In genomic region chr7:50826371-50827172, GRCh38 we compare ENCODE assay signal across 8 cellular contexts. TPM values are rescaled to one million over a fixed set of nuclear protein-coding genes. Genes with fewer than 3 reads are reported as not detected.
DNase-seq lines count a peak whose midpoint lies in the region; ATAC-seq and TF ChIP-seq lines count a peak whose summit lies in the region.

No MANE protein-coding gene starts in this region.

- peak; percentile 8; the same call in 1 of the 2 replicates for TF ChIP-seq CTCF in AG04450 (IDR thresholded peaks at IDR 0.05; ENCODE audit: low read depth, low read length)

- H2AFZ ChIP-seq in Karpas-422 (ENCODE audit: low read length), result no peak overlapping the region

- DNase-seq in AG04450 (ENCODE audit: low read depth, low spot score) (no peak), KBM-7 (peak; percentile 5), kidney glomerular epithelial cell (lab: John Stamatoyannopoulos, UW) (peak; percentile 93), Karpas-422 (no peak)
- peak; percentile 68 to 69 for DNase-seq in activated T-cell treated with anti-CD3 and anti-CD28 coated beads, Interleukin-2, amount 50 U/mL, for 48 hours

- H3K9ac ChIP-seq in Karpas-422 (ENCODE audit: low read length), result no peak overlapping the region

- peaks cover 10% of the 10 kb centered on the region for H3K27me3 ChIP-seq in AG04450 (ENCODE audit: control insufficient read depth, insufficient read depth, low read length)
- H3K27me3 ChIP-seq in Karpas-422 (ENCODE audit: low read length), result no peaks in the 10 kb centered on the region

- no peak overlapping the region for H3K4me2 ChIP-seq in Karpas-422 (ENCODE audit: low read depth, low read length, poor library complexity, severe bottlenecking)

- POLR2A ChIA-PET in AG04450 (lab: Yijun Ruan, JAX), result no interaction called here

- H3K9me3 ChIP-seq in AG04450 (ENCODE audit: control insufficient read depth, insufficient read depth, low read length) (no peaks in the 10 kb centered on the region), Karpas-422 (ENCODE audit: low read length) (no peaks in the 10 kb centered on the region)

- no peaks in the 10 kb centered on the region for H4K20me1 ChIP-seq in Karpas-422 (ENCODE audit: insufficient read depth, low read depth, low read length)

- no peak overlapping the region for H3K27ac ChIP-seq in AG04450 (ENCODE audit: low read depth, low read length)
- H3K27ac ChIP-seq in Karpas-422 (ENCODE audit: low read length), result no peak overlapping the region

- ATAC-seq in HG02763 (IDR thresholded peaks at IDR 0.05; ENCODE audit: unreplicated experiment) (no peak), HG02884 (IDR thresholded peaks at IDR 0.05; ENCODE audit: unreplicated experiment) (no peak), GM18870 (IDR thresholded peaks at IDR 0.05; ENCODE audit: unreplicated experiment) (no peak)

- H3K9me2 ChIP-seq in Karpas-422 (replicated peaks; ENCODE audit: insufficient read depth, low read length), result no peaks in the 10 kb centered on the region

- in situ Hi-C loops in KBM-7 (cut with MboI; ENCODE audit: low pct_unique_long_range_greater_than_20kb, low sequenced_read_pairs), result no loop called here

- no peaks in the 10 kb centered on the region for H3K4me1 ChIP-seq in Karpas-422 (ENCODE audit: low read length)

- no peaks in the 10 kb centered on the region for H3K36me3 ChIP-seq in Karpas-422 (ENCODE audit: insufficient read depth, low read length)

- H3K79me2 ChIP-seq in Karpas-422 (ENCODE audit: low read length), result no peaks in the 10 kb centered on the region

- CTCF ChIA-PET in AG04450 (lab: Charles Lee), result no interaction called here

- H3K4me3 ChIP-seq in AG04450 (ENCODE audit: low read depth, low read length) (no peak overlapping the region), Karpas-422 (ENCODE audit: low read length) (no peak overlapping the region)

RNA-seq across cellular contexts. Expression of gene GRB10, which starts 43.9 kb away (rescaled TPM):
- polyA plus RNA-seq in AG04450 (2011; rRNA removed), result 8.0 and 12.1 TPM in 2 replicates
- 29.2 and 30.9 TPM in 2 replicates for polyA minus RNA-seq in AG04450 (2011; rRNA and poly(A)+ RNA removed)
- total RNA-seq in Karpas-422 (2014; rRNA removed; shearing (Covaris generic); ENCODE audit: low replicate concordance), result not detected in 2 replicates

Comparison
In these comparisons a context has a peak if more than half of its experiments do, and no peak if none do; other contexts are left out.
1. DNase-seq: peak in KBM-7 (single experiment), activated T-cell treated with anti-CD3 and anti-CD28 coated beads, Interleukin-2, amount 50 U/mL, for 48 hours (2 of 2) and kidney glomerular epithelial cell (single experiment); none in AG04450 (single experiment) and Karpas-422 (single experiment).